ENCODE assay signal across 29 cellular contexts in genomic region chr5:54886866-54887265, GRCh38.
"Had no signal": no experiment of that assay in that cellular context is flagged by ENCODE, and none has a peak within 500 bp of the region (broad histone marks: within the 10 kb centered on the region; RNA-seq: fewer than 3 reads in every experiment).

No MANE protein-coding gene starts in this region.

- H3K4me3 ChIP-seq: coronary artery, dorsolateral prefrontal cortex, heart left ventricle had no signal

- H3K9me3 ChIP-seq: heart left ventricle had no signal

- H3K9me3 Mint-ChIP-seq: activated CD4-positive, alpha-beta memory T cell treated with anti-CD3 and anti-CD28 coated beads for 36 hours; activated CD4-positive, alpha-beta T cell treated with anti-CD3 and anti-CD28 coated beads, Interleukin-2, amount 10 ng/mL, durations not matched to agents 24 days and 14 days; activated T-cell treated with anti-CD3 and anti-CD28 coated beads, Interleukin-2, amount 50 U/mL, for 4 hours; activated T-helper 17 cell treated with anti-CD3 and anti-CD28 coated beads, Interleukin-2, amount 50 U/mL, for 72 hours; central memory CD8-positive, alpha-beta T cell; dendritic cell treated with granulocyte-macrophage colony-stimulating factor and Interleukin-4, amounts not matched to agents 40 ng/mL and 50 ng/mL, for 4 days; endodermal cell; T-cell; T-helper 1 cell treated with Interleukin-12 subunit alpha and Interleukin-12 subunit beta and Interleukin-4 antibody, amounts not matched to agents 30 μg/mL and 1 μg/mL, for 36 hours had no signal

- H3K4me3 Mint-ChIP-seq: activated CD4-positive, alpha-beta memory T cell treated with anti-CD3 and anti-CD28 coated beads for 36 hours; activated CD4-positive, alpha-beta T cell treated with anti-CD3 and anti-CD28 coated beads for 36 hours; activated CD4-positive, alpha-beta T cell treated with anti-CD3 and anti-CD28 coated beads, Interleukin-2, amount 10 ng/mL, durations not matched to agents 24 days and 14 days; activated CD8-positive, alpha-beta T cell treated with anti-CD3 and anti-CD28 coated beads, Interleukin-2, amount 10 ng/mL, durations not matched to agents 7 days and 5 days; activated naive CD8-positive, alpha-beta T cell; activated T-cell treated with anti-CD3 and anti-CD28 coated beads, Interleukin-2, amount 50 U/mL, for 4 hours; activated T-helper 17 cell treated with anti-CD3 and anti-CD28 coated beads, Interleukin-2, amount 50 U/mL, for 72 hours; central memory CD8-positive, alpha-beta T cell; dendritic cell treated with granulocyte-macrophage colony-stimulating factor and Interleukin-4, amounts not matched to agents 40 ng/mL and 50 ng/mL, for 4 days; endodermal cell; T-cell; T-helper 1 cell treated with Interleukin-12 subunit alpha and Interleukin-12 subunit beta and Interleukin-4 antibody, amounts not matched to agents 30 μg/mL and 1 μg/mL, for 36 hours had no signal

- DNase-seq: activated CD4-positive, alpha-beta memory T cell treated with anti-CD3 and anti-CD28 coated beads for 36 hours; activated CD4-positive, alpha-beta T cell treated with anti-CD3 and anti-CD28 coated beads for 36 hours; activated CD4-positive, alpha-beta T cell treated with anti-CD3 and anti-CD28 coated beads, Interleukin-2, amount 10 ng/mL, durations not matched to agents 24 days and 14 days; activated CD4-positive, CD25-positive, alpha-beta regulatory T cell; activated CD4-positive, CD25-positive, alpha-beta regulatory T cell treated with anti-CD3 and anti-CD28 coated beads, Interleukin-2, amount 50 U/mL, for 72 hours; activated CD8-positive, alpha-beta T cell treated with anti-CD3 and anti-CD28 coated beads, Interleukin-2, amount 10 ng/mL, durations not matched to agents 7 days and 5 days; activated effector memory CD4-positive, alpha-beta T cell treated with Interleukin-2 at 50 U/mL for 16 hours; activated gamma-delta T cell treated with Interleukin-2 at 50 U/mL for 16 hours; activated naive CD4-positive, alpha-beta T cell treated with anti-CD3 and anti-CD28 coated beads, Interleukin-2, amount 50 U/mL, for 16 hours; activated naive CD4-positive, alpha-beta T cell treated with Interleukin-2 at 50 U/mL for 16 hours; activated T-cell treated with anti-CD3 and anti-CD28 coated beads, Interleukin-2, amount 50 U/mL, for 4 hours; amniotic stem cell; aorta; brain microvascular endothelial cell; dorsolateral prefrontal cortex; effector memory CD4-positive, alpha-beta T cell; endodermal cell; foreskin fibroblast; glutamatergic neuron; heart left ventricle; SW 1271; T-cell; T-helper 9 cell had no signal

- H3K27ac Mint-ChIP-seq: activated CD4-positive, alpha-beta memory T cell treated with anti-CD3 and anti-CD28 coated beads for 36 hours; activated CD4-positive, alpha-beta T cell treated with anti-CD3 and anti-CD28 coated beads for 36 hours; activated CD4-positive, alpha-beta T cell treated with anti-CD3 and anti-CD28 coated beads, Interleukin-2, amount 10 ng/mL, durations not matched to agents 24 days and 14 days; activated CD8-positive, alpha-beta T cell treated with anti-CD3 and anti-CD28 coated beads, Interleukin-2, amount 10 ng/mL, durations not matched to agents 7 days and 5 days; activated naive CD8-positive, alpha-beta T cell; activated T-helper 17 cell treated with anti-CD3 and anti-CD28 coated beads, Interleukin-2, amount 50 U/mL, for 72 hours; dendritic cell treated with granulocyte-macrophage colony-stimulating factor and Interleukin-4, amounts not matched to agents 40 ng/mL and 50 ng/mL, for 4 days; endodermal cell; T-cell; T-helper 1 cell treated with Interleukin-12 subunit alpha and Interleukin-12 subunit beta and Interleukin-4 antibody, amounts not matched to agents 30 μg/mL and 1 μg/mL, for 36 hours had no signal

- H3K36me3 ChIP-seq: brain microvascular endothelial cell, heart left ventricle had no signal

- H3K27ac ChIP-seq: brain microvascular endothelial cell, coronary artery, dorsolateral prefrontal cortex, heart left ventricle had no signal

- H3K36me3 Mint-ChIP-seq: activated CD4-positive, alpha-beta memory T cell treated with anti-CD3 and anti-CD28 coated beads for 36 hours had no signal
